15 cellular contexts compared by ENCODE assay signal in the genomic region with DNA sequence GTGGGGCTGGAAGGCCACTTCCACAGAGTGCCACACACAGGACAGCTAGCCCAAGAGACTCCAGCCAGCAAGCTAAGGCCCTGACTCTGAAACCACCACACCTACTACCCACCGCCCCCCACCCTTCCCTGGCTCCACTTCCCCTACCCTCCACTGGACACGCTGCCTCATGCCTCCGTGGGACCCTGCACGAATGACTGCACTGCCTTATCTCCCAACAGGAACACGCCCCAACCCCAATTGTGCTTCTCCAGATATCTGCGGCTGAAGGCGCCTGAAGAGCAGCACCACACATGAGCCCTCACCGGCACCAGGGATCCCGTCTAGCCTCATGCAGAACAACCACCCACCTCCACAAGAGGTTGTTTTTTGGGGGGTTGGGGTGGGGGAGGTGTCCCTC. TPM values are rescaled to one million over a fixed set of nuclear protein-coding genes. Genes with fewer than 3 reads are reported as not detected.
A peak's percentile ranks its signal among the peaks of the same experiment; 100 is the strongest.
DNase-seq lines count a peak whose midpoint lies in the region; TF ChIP-seq lines count a peak whose summit lies in the region.
"Had no signal": no experiment of that assay in that cellular context is flagged by ENCODE, and none has a peak within 500 bp of the region (broad histone marks: within the 10 kb centered on the region; RNA-seq: fewer than 3 reads in every experiment).

No MANE protein-coding gene starts in this region.

- no peak overlapping the region for H3K4me3 ChIP-seq in NT2/D1 (ENCODE audit: insufficient read length, low read depth)
- peak overlapping the region in 58 of 59 donors; percentile 47 to 81 (median 71) for H3K4me3 ChIP-seq in dorsolateral prefrontal cortex
- H3K4me3 ChIP-seq: SJSA1 had no signal

- H3K36me3 Mint-ChIP-seq in nephron progenitor cell (ENCODE audit: low read depth), result no peaks in the 10 kb centered on the region
- H3K36me3 Mint-ChIP-seq in type B pancreatic cell, result no peaks in the 10 kb centered on the region

- H3K27ac Mint-ChIP-seq in nephron progenitor cell, result no peak overlapping the region
- H3K27ac Mint-ChIP-seq in type B pancreatic cell, result peak overlapping the region; percentile 1
- H3K27ac Mint-ChIP-seq: CD14-positive monocyte had no signal

- H3K4me1 Mint-ChIP-seq in nephron progenitor cell (peaks cover 59% of the 10 kb centered on the region), type B pancreatic cell (ENCODE audit: unreplicated experiment) (peaks cover 24% of the 10 kb centered on the region)

- H3K9ac ChIP-seq in NT2/D1 (ENCODE audit: insufficient read length, low read depth), result peak overlapping the region; percentile 5

- no peaks in the 10 kb centered on the region for H3K9me3 ChIP-seq in NT2/D1 (ENCODE audit: insufficient read depth, low read length)
- H3K9me3 ChIP-seq: SJSA1 had no signal

- H3K27me3 ChIP-seq in NT2/D1 (ENCODE audit: insufficient read depth, insufficient read length) (peaks cover 12% of the 10 kb centered on the region), dorsolateral prefrontal cortex (peaks cover 0 to 14% (median 0%) of the 10 kb centered on the region in 45 donors)

- H3K9me3 Mint-ChIP-seq in nephron progenitor cell, result no peaks in the 10 kb centered on the region
- H3K9me3 Mint-ChIP-seq in type B pancreatic cell, result no peaks in the 10 kb centered on the region
- H3K9me3 Mint-ChIP-seq: H9 had no signal

- peak overlapping the region; percentile 77 for H3K4me3 Mint-ChIP-seq in nephron progenitor cell
- peak overlapping the region; percentile 67 for H3K4me3 Mint-ChIP-seq in type B pancreatic cell

- DNase-seq in NT2/D1 (ENCODE audit: low read depth, low spot score) (no peak), dorsolateral prefrontal cortex (no peak), nephron progenitor cell (no peak), type B pancreatic cell (ENCODE audit: extremely low spot score, unreplicated experiment) (no peak), KG1 (lab: John Stamatoyannopoulos, UW) (no peak), NCI-H2029 (lab: John Stamatoyannopoulos, UW) (no peak), cerebellar cortex (ENCODE audit: low spot score) (no peak)
- DNase-seq: AML-193, COR-L47, DMS 273 treated with DMSO at 0.1 percent for 48 hours, DND-41, H9, NCI-H187 treated with DMSO at 0.1 percent for 48 hours had no signal

- peak overlapping the region in 46 of 59 donors; percentile 31 to 93 (median 80) for H3K27ac ChIP-seq in dorsolateral prefrontal cortex
- H3K27ac ChIP-seq: SJSA1 had no signal

- H3K27me3 Mint-ChIP-seq in nephron progenitor cell (ENCODE audit: low read depth, poor library complexity) (peaks cover 31% of the 10 kb centered on the region), type B pancreatic cell (peaks cover 22% of the 10 kb centered on the region)

- peaks cover 32% of the 10 kb centered on the region for H3K4me1 ChIP-seq in NT2/D1 (ENCODE audit: insufficient read depth, insufficient read length)

- intact Hi-C loops in dorsolateral prefrontal cortex (cut with DNase I), result loop anchor here (5.0 to 10.0 kb wide), 6 partner anchors 73 to 695 kb away; a partner anchor contains a TSS

- no peaks in the 10 kb centered on the region for H3K36me3 ChIP-seq in NT2/D1 (ENCODE audit: insufficient read depth, insufficient read length, low read length)
- H3K36me3 ChIP-seq: SJSA1 had no signal

- no peak for TF ChIP-seq CTCF in dorsolateral prefrontal cortex (IDR thresholded peaks at IDR 0.05 in 54 of 56, conservative IDR thresholded peaks at IDR 0.05 in 2 of 56; ENCODE audit: low read depth in 1 of 56, partially characterized antibody in 56 of 56)
- TF ChIP-seq CTCF in nephron progenitor cell (IDR thresholded peaks at IDR 0.05), result no peak
- TF ChIP-seq CTCF in type B pancreatic cell (conservative IDR thresholded peaks at IDR 0.05), result no peak

RNA-seq across cellular contexts. Expression of a gene that starts 2.6 kb away (rescaled TPM):
- total RNA-seq in dorsolateral prefrontal cortex (100 to 1,000 TPM in 114 of 120 experiments, 10 to 100 TPM in 6; 54.7 to 233 (median 155) TPM), type B pancreatic cell (ENCODE audit: low replicate concordance) (19.6 and 25.2 TPM in 2 replicates)
- total RNA-seq: SJSA1 had no signal
